8 cellular contexts compared by ENCODE assay signal in the genomic region with DNA sequence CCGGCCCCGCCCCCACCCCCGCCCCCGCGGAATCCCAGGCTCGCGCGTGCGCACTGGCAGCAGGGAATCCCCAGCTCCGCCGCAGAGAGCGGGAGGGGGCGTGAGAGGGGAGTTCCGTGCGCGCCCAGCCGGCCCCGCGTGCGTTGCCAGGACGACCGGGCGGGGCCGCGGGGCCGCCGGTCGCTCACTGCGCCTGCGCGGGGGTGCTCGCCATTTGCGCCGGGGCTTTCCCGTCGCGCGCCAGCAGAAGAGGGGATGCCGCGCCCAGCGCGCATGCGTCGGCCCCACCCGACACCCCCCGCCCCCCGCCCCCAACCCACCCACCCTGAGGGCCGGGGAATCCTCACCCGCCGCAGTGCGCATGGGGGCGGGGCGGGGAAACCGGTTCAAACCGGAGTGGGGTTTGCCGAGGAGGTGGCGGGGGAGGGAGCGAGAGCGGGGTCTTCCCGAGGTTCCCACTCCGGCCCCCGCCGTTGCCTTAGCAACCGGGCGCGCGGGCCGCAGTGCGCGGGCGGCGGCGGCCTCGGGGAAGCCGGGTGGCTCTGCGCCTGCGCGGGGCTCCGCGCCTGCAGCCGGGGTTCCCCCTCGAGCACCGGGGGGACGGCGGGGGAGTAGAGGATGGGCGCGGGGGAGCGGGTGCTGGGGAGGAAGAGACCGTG. TPM values are rescaled to one million over a fixed set of nuclear protein-coding genes. Genes with fewer than 3 reads are reported as not detected.
DNase-seq lines count a peak whose midpoint lies in the region; ATAC-seq and TF ChIP-seq lines count a peak whose summit lies in the region.

No MANE protein-coding gene starts in this region.

- no peaks in the 10 kb centered on the region for H3K9me3 ChIP-seq in Loucy (ENCODE audit: insufficient read depth, low read depth, low read length)

- peak; percentile 54 to 70 for ATAC-seq in stimulated activated naive B cell treated with anti-CD40 and anti-IgM and Interleukin-4, amounts not matched to agents 10 μg/mL and 1 μg/mL and 100 μg/mL, for 72 hours (replicated peaks)

- H3K9me2 ChIP-seq in Loucy (replicated peaks; ENCODE audit: low read depth, low read length): no peaks in the 10 kb centered on the region

- DNase-seq in DMS53 treated with DMSO at 0.1 percent for 48 hours (lab: John Stamatoyannopoulos, UW; ENCODE audit: unreplicated experiment): peak; percentile 73
- peak; percentile 92 for DNase-seq in H4 (ENCODE audit: low spot score)
- peak; percentile 95 for DNase-seq in RKO (ENCODE audit: low spot score)
- peak; percentile 96 for DNase-seq in activated T-helper 1 cell treated with anti-CD3 and anti-CD28 coated beads, Interleukin-12 subunit alpha, Interleukin-12 subunit beta, Interleukin-2, Interleukin-4 antibody, amounts not matched to agents 30 ng/mL and 10 ng/mL and 1 ng/mL, durations not matched to agents 14 hours and 24 hours and 36 hours (ENCODE audit: low spot score)
- peak; percentile 83 for DNase-seq in fibroblast of mammary gland (ENCODE audit: low read depth)
- peak; percentile 99 for DNase-seq in nephron progenitor cell
- peak; percentile 94 for DNase-seq in stimulated activated naive B cell treated with anti-CD40 and anti-IgM and Interleukin-4, amounts not matched to agents 10 μg/mL and 1 μg/mL and 100 μg/mL, for 72 hours

- no peaks in the 10 kb centered on the region for H4K20me1 ChIP-seq in Loucy (ENCODE audit: insufficient read depth, low read length, poor library complexity, severe bottlenecking)

- H3K4me3 ChIP-seq in Loucy (ENCODE audit: low read length, poor library complexity, severe bottlenecking) (peak overlapping the region; percentile 73), fibroblast of mammary gland (ENCODE audit: control insufficient read depth, low read depth, low read length) (peak overlapping the region; percentile 50)

- H3K9ac ChIP-seq in Loucy (ENCODE audit: low read depth, low read length, poor library complexity, severe bottlenecking): peak overlapping the region; percentile 52

- TF ChIP-seq CTCF in Loucy (conservative IDR thresholded peaks at IDR 0.05; ENCODE audit: low read length) (no peak), fibroblast of mammary gland (conservative IDR thresholded peaks at IDR 0.05; ENCODE audit: control insufficient read depth, insufficient read depth, low read depth, low read length) (no peak), nephron progenitor cell (IDR thresholded peaks at IDR 0.05) (no peak)

- H3K36me3 ChIP-seq in Loucy (ENCODE audit: insufficient read depth, low read length): no peaks in the 10 kb centered on the region

- no peaks in the 10 kb centered on the region for H3F3A ChIP-seq in Loucy (ENCODE audit: low read depth)

- peaks cover 4% of the 10 kb centered on the region for H3K36me3 Mint-ChIP-seq in activated T-helper 1 cell treated with anti-CD3 and anti-CD28 coated beads, Interleukin-12 subunit alpha, Interleukin-12 subunit beta, Interleukin-2, Interleukin-4 antibody, amounts not matched to agents 30 ng/mL and 10 ng/mL and 1 ng/mL, durations not matched to agents 14 hours and 24 hours and 36 hours (ENCODE audit: low read depth)
- H3K36me3 Mint-ChIP-seq in nephron progenitor cell (ENCODE audit: low read depth): no peaks in the 10 kb centered on the region
- H3K36me3 Mint-ChIP-seq in stimulated activated naive B cell treated with anti-CD40 and anti-IgM and Interleukin-4, amounts not matched to agents 10 μg/mL and 1 μg/mL and 100 μg/mL, for 72 hours: peaks cover 0 to 20% of the 10 kb centered on the region in 2 donors

- H3K4me1 ChIP-seq in Loucy (ENCODE audit: insufficient read depth, low read length, poor library complexity, severe bottlenecking): peaks cover 33% of the 10 kb centered on the region

- H3K27me3 Mint-ChIP-seq in activated T-helper 1 cell treated with anti-CD3 and anti-CD28 coated beads, Interleukin-12 subunit alpha, Interleukin-12 subunit beta, Interleukin-2, Interleukin-4 antibody, amounts not matched to agents 30 ng/mL and 10 ng/mL and 1 ng/mL, durations not matched to agents 14 hours and 24 hours and 36 hours (ENCODE audit: insufficient read depth): peaks cover 38% of the 10 kb centered on the region
- H3K27me3 Mint-ChIP-seq in nephron progenitor cell (ENCODE audit: low read depth, poor library complexity): peaks cover 34% of the 10 kb centered on the region
- H3K27me3 Mint-ChIP-seq in stimulated activated naive B cell treated with anti-CD40 and anti-IgM and Interleukin-4, amounts not matched to agents 10 μg/mL and 1 μg/mL and 100 μg/mL, for 72 hours: peaks cover 9 to 17% of the 10 kb centered on the region in 2 donors

- no peaks in the 10 kb centered on the region for H3K79me2 ChIP-seq in Loucy (ENCODE audit: insufficient read depth, low read length)

- H3K4me1 Mint-ChIP-seq in activated T-helper 1 cell treated with anti-CD3 and anti-CD28 coated beads, Interleukin-12 subunit alpha, Interleukin-12 subunit beta, Interleukin-2, Interleukin-4 antibody, amounts not matched to agents 30 ng/mL and 10 ng/mL and 1 ng/mL, durations not matched to agents 14 hours and 24 hours and 36 hours (ENCODE audit: low read depth): peaks cover 43% of the 10 kb centered on the region
- H3K4me1 Mint-ChIP-seq in nephron progenitor cell: peaks cover 52% of the 10 kb centered on the region
- peaks cover 47 to 66% of the 10 kb centered on the region in 2 donors for H3K4me1 Mint-ChIP-seq in stimulated activated naive B cell treated with anti-CD40 and anti-IgM and Interleukin-4, amounts not matched to agents 10 μg/mL and 1 μg/mL and 100 μg/mL, for 72 hours

- H3K27me3 ChIP-seq in Loucy (ENCODE audit: insufficient read depth, low read length, poor library complexity, severe bottlenecking): no peaks in the 10 kb centered on the region

- H3K9me3 Mint-ChIP-seq in activated T-helper 1 cell treated with anti-CD3 and anti-CD28 coated beads, Interleukin-12 subunit alpha, Interleukin-12 subunit beta, Interleukin-2, Interleukin-4 antibody, amounts not matched to agents 30 ng/mL and 10 ng/mL and 1 ng/mL, durations not matched to agents 14 hours and 24 hours and 36 hours: no peaks in the 10 kb centered on the region
- H3K9me3 Mint-ChIP-seq in nephron progenitor cell: no peaks in the 10 kb centered on the region
- H3K9me3 Mint-ChIP-seq in stimulated activated naive B cell treated with anti-CD40 and anti-IgM and Interleukin-4, amounts not matched to agents 10 μg/mL and 1 μg/mL and 100 μg/mL, for 72 hours: no peaks in the 10 kb centered on the region

- H2AFZ ChIP-seq in Loucy (ENCODE audit: low read length): peak overlapping the region; percentile 77; the same call in 1 of the 2 replicates

- H3K4me2 ChIP-seq in Loucy (ENCODE audit: low read depth, low read length, poor library complexity, severe bottlenecking): peak overlapping the region; percentile 87

- intact Hi-C loops in activated T-helper 1 cell treated with anti-CD3 and anti-CD28 coated beads, Interleukin-12 subunit alpha, Interleukin-12 subunit beta, Interleukin-2, Interleukin-4 antibody, amounts not matched to agents 30 ng/mL and 10 ng/mL and 1 ng/mL, durations not matched to agents 14 hours and 24 hours and 36 hours (cut with micrococcal nuclease): loop anchor here (1.0 to 10.0 kb wide), 3 partner anchors 10 to 207 kb away; a partner anchor contains a TSS

- peak overlapping the region; percentile 72 for H3K27ac Mint-ChIP-seq in activated T-helper 1 cell treated with anti-CD3 and anti-CD28 coated beads, Interleukin-12 subunit alpha, Interleukin-12 subunit beta, Interleukin-2, Interleukin-4 antibody, amounts not matched to agents 30 ng/mL and 10 ng/mL and 1 ng/mL, durations not matched to agents 14 hours and 24 hours and 36 hours
- no peak overlapping the region for H3K27ac Mint-ChIP-seq in nephron progenitor cell
- peak overlapping the region; percentile 81 for H3K27ac Mint-ChIP-seq in stimulated activated naive B cell treated with anti-CD40 and anti-IgM and Interleukin-4, amounts not matched to agents 10 μg/mL and 1 μg/mL and 100 μg/mL, for 72 hours

- H3K4me3 Mint-ChIP-seq in activated T-helper 1 cell treated with anti-CD3 and anti-CD28 coated beads, Interleukin-12 subunit alpha, Interleukin-12 subunit beta, Interleukin-2, Interleukin-4 antibody, amounts not matched to agents 30 ng/mL and 10 ng/mL and 1 ng/mL, durations not matched to agents 14 hours and 24 hours and 36 hours: peak overlapping the region; percentile 69
- peak overlapping the region; percentile 85 for H3K4me3 Mint-ChIP-seq in nephron progenitor cell
- H3K4me3 Mint-ChIP-seq in stimulated activated naive B cell treated with anti-CD40 and anti-IgM and Interleukin-4, amounts not matched to agents 10 μg/mL and 1 μg/mL and 100 μg/mL, for 72 hours: peak overlapping the region; percentile 74 to 86

RNA-seq across cellular contexts. Expression of a gene that starts 15.1 kb away (rescaled TPM):
- total RNA-seq in H4 (2014; rRNA removed; shearing (Covaris generic)): 30.4 and 36.6 TPM in 2 replicates
- 122 and 128 TPM in 2 replicates for total RNA-seq in activated T-helper 1 cell treated with anti-CD3 and anti-CD28 coated beads, Interleukin-12 subunit alpha, Interleukin-12 subunit beta, Interleukin-2, Interleukin-4 antibody, amounts not matched to agents 30 ng/mL and 10 ng/mL and 1 ng/mL, durations not matched to agents 14 hours and 24 hours and 36 hours

RNA-seq across cellular contexts. Expression of a gene that starts 19.0 kb away (rescaled TPM):
- total RNA-seq in H4 (2014; rRNA removed; shearing (Covaris generic)): 0.49 and 1.7 TPM in 2 replicates
- total RNA-seq in activated T-helper 1 cell treated with anti-CD3 and anti-CD28 coated beads, Interleukin-12 subunit alpha, Interleukin-12 subunit beta, Interleukin-2, Interleukin-4 antibody, amounts not matched to agents 30 ng/mL and 10 ng/mL and 1 ng/mL, durations not matched to agents 14 hours and 24 hours and 36 hours: not detected in 2 replicates

Comparison
In these comparisons a context has a peak if more than half of its experiments do, and no peak if none do; other contexts are left out.
1. Peak in every context shown above with its lines: DNase-seq, ATAC-seq and H3K4me3 ChIP-seq.